ENCODE assay signal across 9 cellular contexts in genomic region chr10:3806603-3807002, GRCh38. TPM values are rescaled to one million over a fixed set of nuclear protein-coding genes. Genes with fewer than 3 reads are reported as not detected.
A peak's percentile ranks its signal among the peaks of the same experiment; 100 is the strongest.
DNase-seq lines count a peak whose midpoint lies in the region; ATAC-seq and TF ChIP-seq lines count a peak whose summit lies in the region.
"Had no signal": no experiment of that assay in that cellular context is flagged by ENCODE, and none has a peak within 500 bp of the region (broad histone marks: within the 10 kb centered on the region; RNA-seq: fewer than 3 reads in every experiment).

No MANE protein-coding gene starts in this region.

- H3K9me3 Mint-ChIP-seq in activated naive CD8-positive, alpha-beta T cell (ENCODE audit: low read depth): no peaks in the 10 kb centered on the region
- H3K9me3 Mint-ChIP-seq in activated naive CD8-positive, alpha-beta T cell treated with anti-CD3 and anti-CD28 coated beads for 36 hours: no peaks in the 10 kb centered on the region
- no peaks in the 10 kb centered on the region for H3K9me3 Mint-ChIP-seq in T-helper 2 cell treated with Interferon-gamma antibody and Interleukin-4, amounts not matched to agents 5 μg/mL and 100 μg/mL, for 36 hours
- H3K9me3 Mint-ChIP-seq in type B pancreatic cell: no peaks in the 10 kb centered on the region
- H3K9me3 Mint-ChIP-seq: immature natural killer cell had no signal

- no peaks in the 10 kb centered on the region for H3K27me3 Mint-ChIP-seq in activated naive CD8-positive, alpha-beta T cell
- H3K27me3 Mint-ChIP-seq in activated naive CD8-positive, alpha-beta T cell treated with anti-CD3 and anti-CD28 coated beads for 36 hours: no peaks in the 10 kb centered on the region
- no peaks in the 10 kb centered on the region for H3K27me3 Mint-ChIP-seq in T-helper 2 cell treated with Interferon-gamma antibody and Interleukin-4, amounts not matched to agents 5 μg/mL and 100 μg/mL, for 36 hours (ENCODE audit: low read depth)
- peaks cover 3% of the 10 kb centered on the region for H3K27me3 Mint-ChIP-seq in type B pancreatic cell

- no peak for DNase-seq in activated naive CD8-positive, alpha-beta T cell treated with anti-CD3 and anti-CD28 coated beads for 36 hours
- no peak for DNase-seq in T-helper 2 cell treated with Interferon-gamma antibody and Interleukin-4, amounts not matched to agents 5 μg/mL and 100 μg/mL, for 36 hours (ENCODE audit: low spot score)
- DNase-seq in hepatic stellate cell (ENCODE audit: low spot score): peak; percentile 56
- no peak for DNase-seq in type B pancreatic cell (ENCODE audit: extremely low spot score, unreplicated experiment)
- DNase-seq in GM10248 (ENCODE audit: extremely low spot score): no peak
- DNase-seq in occipital lobe (lab: John Stamatoyannopoulos, UW): no peak

- TF ChIP-seq CTCF in type B pancreatic cell (conservative IDR thresholded peaks at IDR 0.05) (no peak), GM10248 (IDR thresholded peaks at IDR 0.05; ENCODE audit: control extremely low read depth, extremely low read depth, low read depth, missing control alignments) (no peak)

- no peaks in the 10 kb centered on the region for H3K36me3 Mint-ChIP-seq in activated naive CD8-positive, alpha-beta T cell
- no peaks in the 10 kb centered on the region for H3K36me3 Mint-ChIP-seq in activated naive CD8-positive, alpha-beta T cell treated with anti-CD3 and anti-CD28 coated beads for 36 hours
- peaks cover 2% of the 10 kb centered on the region for H3K36me3 Mint-ChIP-seq in T-helper 2 cell treated with Interferon-gamma antibody and Interleukin-4, amounts not matched to agents 5 μg/mL and 100 μg/mL, for 36 hours (ENCODE audit: low read depth)
- no peaks in the 10 kb centered on the region for H3K36me3 Mint-ChIP-seq in type B pancreatic cell
- H3K36me3 Mint-ChIP-seq: immature natural killer cell had no signal

- no peak overlapping the region for H3K27ac Mint-ChIP-seq in activated naive CD8-positive, alpha-beta T cell
- H3K27ac Mint-ChIP-seq in activated naive CD8-positive, alpha-beta T cell treated with anti-CD3 and anti-CD28 coated beads for 36 hours: no peak overlapping the region
- peak overlapping the region; percentile 98 for H3K27ac Mint-ChIP-seq in T-helper 2 cell treated with Interferon-gamma antibody and Interleukin-4, amounts not matched to agents 5 μg/mL and 100 μg/mL, for 36 hours
- peak overlapping the region; percentile 99 for H3K27ac Mint-ChIP-seq in type B pancreatic cell
- H3K27ac Mint-ChIP-seq: immature natural killer cell had no signal

- ATAC-seq in HG03039 (IDR thresholded peaks at IDR 0.05; ENCODE audit: unreplicated experiment): no peak

- CTCF ChIA-PET in GM10248 (lab: Yijun Ruan, JAX): interaction anchor here (1.1 to 2.8 kb wide), 3 partner anchors 11 to 65 kb away, joined by 3 to 11 read pairs (median 3); no protein-coding TSS in a partner anchor

- peak overlapping the region; percentile 33 for H3K4me3 Mint-ChIP-seq in activated naive CD8-positive, alpha-beta T cell
- H3K4me3 Mint-ChIP-seq in activated naive CD8-positive, alpha-beta T cell treated with anti-CD3 and anti-CD28 coated beads for 36 hours: no peak overlapping the region
- peak overlapping the region; percentile 77 for H3K4me3 Mint-ChIP-seq in T-helper 2 cell treated with Interferon-gamma antibody and Interleukin-4, amounts not matched to agents 5 μg/mL and 100 μg/mL, for 36 hours
- peak overlapping the region; percentile 56 for H3K4me3 Mint-ChIP-seq in type B pancreatic cell

- POLR2A ChIA-PET in GM10248 (lab: Yijun Ruan, JAX): interaction anchor here (1.5 to 3.1 kb wide), 4 partner anchors 21 to 46 kb away, joined by 3 to 25 read pairs (median 10); partner anchors contain the start of gene KLF6

- peaks cover 13% of the 10 kb centered on the region for H3K4me1 Mint-ChIP-seq in activated naive CD8-positive, alpha-beta T cell (ENCODE audit: low read depth)
- H3K4me1 Mint-ChIP-seq in activated naive CD8-positive, alpha-beta T cell treated with anti-CD3 and anti-CD28 coated beads for 36 hours: peaks cover 57% of the 10 kb centered on the region
- peaks cover 75% of the 10 kb centered on the region for H3K4me1 Mint-ChIP-seq in T-helper 2 cell treated with Interferon-gamma antibody and Interleukin-4, amounts not matched to agents 5 μg/mL and 100 μg/mL, for 36 hours (ENCODE audit: low read depth)
- peaks cover 68% of the 10 kb centered on the region for H3K4me1 Mint-ChIP-seq in type B pancreatic cell (ENCODE audit: unreplicated experiment)

RNA-seq across cellular contexts. Expression of gene KLF6, which starts 21.6 kb away (rescaled TPM):
- 100 to 1,000 TPM; 117 to 125 TPM for total RNA-seq in activated naive CD8-positive, alpha-beta T cell treated with anti-CD3 and anti-CD28 coated beads for 36 hours
- total RNA-seq in type B pancreatic cell (ENCODE audit: low replicate concordance) (117 and 269 TPM in 2 replicates), occipital lobe (91.9 TPM)

Comparison
In these comparisons a context has a peak if more than half of its experiments do, and no peak if none do; other contexts are left out.
1. H3K27ac Mint-ChIP-seq: peak in T-helper 2 cell treated with Interferon-gamma antibody and Interleukin-4, amounts not matched to agents 5 μg/mL and 100 μg/mL, for 36 hours (single experiment) and type B pancreatic cell (single experiment); none in activated naive CD8-positive, alpha-beta T cell (single experiment) and activated naive CD8-positive, alpha-beta T cell treated with anti-CD3 and anti-CD28 coated beads for 36 hours (single experiment).